In the genomic region with DNA sequence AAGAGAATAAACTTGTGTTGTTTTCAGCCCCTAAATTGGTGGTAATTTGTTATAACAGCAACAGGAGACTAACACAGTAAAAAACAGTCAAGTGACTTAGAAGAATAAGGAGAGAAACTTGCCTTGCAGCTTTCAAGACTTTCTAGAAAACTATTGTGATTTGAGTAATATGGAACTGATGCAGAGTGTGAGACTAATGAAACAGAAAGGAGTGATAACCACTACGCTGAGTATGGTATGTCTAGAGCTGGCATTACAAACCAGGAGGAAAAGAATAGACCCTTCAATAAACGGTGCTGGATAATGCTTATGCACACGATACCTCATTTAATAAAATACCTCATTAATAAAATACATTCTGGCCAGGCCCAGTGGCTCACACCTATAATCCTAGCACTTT, we compare ENCODE assay signal across 22 cellular contexts.
DNase-seq lines count a peak whose midpoint lies in the region; ATAC-seq, FAIRE-seq and TF ChIP-seq lines count a peak whose summit lies in the region.
"Had no signal": no experiment of that assay in that cellular context is flagged by ENCODE, and none has a peak within 500 bp of the region (broad histone marks: within the 10 kb centered on the region; RNA-seq: fewer than 3 reads in every experiment).

No MANE protein-coding gene starts in this region.

- no peak overlapping the region for H3K9ac ChIP-seq in K562 (ENCODE audit: insufficient read depth in 1 of 2, low read depth in 2 of 2, low read length in 2 of 2)
- H3K9ac ChIP-seq: BLaER1, KMS-11 had no signal

- H3K27me3 ChIP-seq in K562 (ENCODE audit: control insufficient read depth in 2 of 2, insufficient read depth in 2 of 2, low read length in 2 of 2) = no peaks in the 10 kb centered on the region
- H3K27me3 ChIP-seq: BLaER1 had no signal

- no peaks in the 10 kb centered on the region for H3K27me3 Mint-ChIP-seq in activated T-cell treated with anti-CD3 and anti-CD28 coated beads, Interleukin-2, amount 50 U/mL, for 72 hours (ENCODE audit: low read depth)
- H3K27me3 Mint-ChIP-seq: CD4-positive, CD25-positive, alpha-beta regulatory T cell; T-cell had no signal

- no peaks in the 10 kb centered on the region for H3K36me3 ChIP-seq in K562 (ENCODE audit: control insufficient read depth, insufficient read depth, low read length)
- H3K36me3 ChIP-seq: BLaER1 had no signal

- H3K9me3 Mint-ChIP-seq in activated T-cell treated with anti-CD3 and anti-CD28 coated beads, Interleukin-2, amount 50 U/mL, for 72 hours = peaks cover 3 to 5% of the 10 kb centered on the region in 2 donors

- H3K36me3 Mint-ChIP-seq in activated T-cell treated with anti-CD3 and anti-CD28 coated beads, Interleukin-2, amount 50 U/mL, for 72 hours (ENCODE audit: insufficient read depth in 2 of 2) = peaks cover 0 to 4% of the 10 kb centered on the region in 2 donors
- H3K36me3 Mint-ChIP-seq: CD4-positive, CD25-positive, alpha-beta regulatory T cell; T-cell had no signal

- TF ChIP-seq EP300 in K562 (IDR thresholded peaks at IDR 0.05; ENCODE audit: low read length) = no peak

- H3K27ac ChIP-seq in K562 (ENCODE audit: extremely low read depth, low read depth, low read length) = no peak overlapping the region
- H3K27ac ChIP-seq: BLaER1, KMS-11 had no signal

- H3K4me1 Mint-ChIP-seq in activated T-cell treated with anti-CD3 and anti-CD28 coated beads, Interleukin-2, amount 50 U/mL, for 72 hours (ENCODE audit: low read depth) = peaks cover 17% of the 10 kb centered on the region

- ATAC-seq in activated T-cell treated with anti-CD3 and anti-CD28 coated beads, Interleukin-2, amount 50 U/mL, for 72 hours (replicated peaks in 1 of 2) = peak; percentile 58 to 63
- ATAC-seq in HG02870 (IDR thresholded peaks at IDR 0.05; ENCODE audit: unreplicated experiment) = peak; percentile 80
- ATAC-seq in K562 = no peak
- ATAC-seq in HG03159 (IDR thresholded peaks at IDR 0.05; ENCODE audit: unreplicated experiment) = no peak
- ATAC-seq: T-cell had no signal

- H3K9me1 ChIP-seq in K562 (ENCODE audit: control insufficient read depth, insufficient read depth, low read length) = no peaks in the 10 kb centered on the region

- BruUV-seq in K562 (replicated peaks; lab: Mats Ljungman, UMichigan) = no TSS peak

- no peak for TF ChIP-seq POLR2A in K562 (conservative IDR thresholded peaks at IDR 0.05)

- no peak overlapping the region for H3K27ac Mint-ChIP-seq in activated T-cell treated with anti-CD3 and anti-CD28 coated beads, Interleukin-2, amount 50 U/mL, for 72 hours
- H3K27ac Mint-ChIP-seq: T-cell had no signal

- no peak for FAIRE-seq in K562 (lab: Jason Lieb, UNC)
- FAIRE-seq: A204.1 had no signal

- CTCF ChIA-PET in K562 (lab: Yijun Ruan, JAX; ENCODE audit: low intra/inter-chr PET ratio) = no interaction called here

- no peak overlapping the region for H3K4me2 ChIP-seq in K562 (ENCODE audit: insufficient read depth, low read length)
- H3K4me2 ChIP-seq: BLaER1, KMS-11 had no signal

- WGBS in K562 (ENCODE audit: insufficient coverage, low coverage, missing lambda C conversion rate) = 53% methylated on average over 3 of the region's 3 CpGs

- in situ Hi-C loops in K562 (cut with MboI) = loop anchor here (25.0 kb wide), 2 partner anchors 336 to 561 kb away; no protein-coding TSS in a partner anchor

- DNase-seq in activated T-cell treated with anti-CD3 and anti-CD28 coated beads, Interleukin-2, amount 50 U/mL, for 72 hours = no peak
- DNase-seq in activated T-cell treated with anti-CD3 and anti-CD28 coated beads, Interleukin-2, amount 50 U/mL, for 48 hours = no peak
- DNase-seq in K562 (ENCODE audit: extremely low read depth in 1 of 4, low spot score in 3 of 4) (no peak), NOMO-1 (lab: John Stamatoyannopoulos, UW; ENCODE audit: unreplicated experiment in 2 of 2) (no peak), activated gamma-delta T cell (lab: John Stamatoyannopoulos, UW) (no peak)
- DNase-seq: CD4-positive, CD25-positive, alpha-beta regulatory T cell; DMS153; IMR-90; NCI-H1048; NCI-H1417 treated with DMSO at 0.1 percent for 48 hours; NCI-H187 treated with DMSO at 0.1 percent for 48 hours; NCI-H2107; NCI-H524; NCI-H774; Right ventricle myocardium superior; RPMI8226; T-cell had no signal

- TF ChIP-seq CTCF in K562 (IDR thresholded peaks at IDR 0.05 in 2 of 3, conservative IDR thresholded peaks at IDR 0.05 in 1 of 3; ENCODE audit: insufficient read depth in 2 of 3, low read depth in 1 of 3, low read length in 3 of 3) = no peak

- POLR2A ChIA-PET in K562 (lab: Yijun Ruan, JAX) = no interaction called here

- H3K4me3 Mint-ChIP-seq in activated T-cell treated with anti-CD3 and anti-CD28 coated beads, Interleukin-2, amount 50 U/mL, for 72 hours = no peak overlapping the region
- H3K4me3 Mint-ChIP-seq: CD4-positive, CD25-positive, alpha-beta regulatory T cell; T-cell had no signal

- TF ChIP-seq RAD21 in K562 (CRISPR knock-in tag; conservative IDR thresholded peaks at IDR 0.05 in 1 of 2, IDR thresholded peaks at IDR 0.05 in 1 of 2) = no peak

- H3K79me2 ChIP-seq in K562 (ENCODE audit: control insufficient read depth, insufficient read depth, low read length) = no peaks in the 10 kb centered on the region

- H3K4me1 ChIP-seq in K562 (replicated peaks in 1 of 2; ENCODE audit: control insufficient read depth in 2 of 2, insufficient read depth in 2 of 2, low read length in 2 of 2) = no peaks in the 10 kb centered on the region

- no peaks in the 10 kb centered on the region; the same call in 1 of the 2 replicates for H3K9me3 ChIP-seq in K562 (replicated peaks; ENCODE audit: control insufficient read depth, insufficient read depth, low read depth, low read length)
- H3K9me3 ChIP-seq: BLaER1 had no signal

- H4K20me1 ChIP-seq in K562 (replicated peaks; ENCODE audit: control insufficient read depth, insufficient read depth, low read length) = no peaks in the 10 kb centered on the region
- H4K20me1 ChIP-seq: BLaER1 had no signal

- peak overlapping the region; percentile 6; the same call in 1 of the 2 replicates for H2AFZ ChIP-seq in K562 (ENCODE audit: low read depth, low read length)

- intact Hi-C loops in K562 (cut with micrococcal nuclease) = no loop called here

- H3K4me3 ChIP-seq in K562 = no peak overlapping the region
- H3K4me3 ChIP-seq: BLaER1 had no signal

TF ChIP-seq in K562, 482 proteins besides CTCF, POLR2A, EP300 and RAD21:
- TF ChIP-seq, protein P1, sequence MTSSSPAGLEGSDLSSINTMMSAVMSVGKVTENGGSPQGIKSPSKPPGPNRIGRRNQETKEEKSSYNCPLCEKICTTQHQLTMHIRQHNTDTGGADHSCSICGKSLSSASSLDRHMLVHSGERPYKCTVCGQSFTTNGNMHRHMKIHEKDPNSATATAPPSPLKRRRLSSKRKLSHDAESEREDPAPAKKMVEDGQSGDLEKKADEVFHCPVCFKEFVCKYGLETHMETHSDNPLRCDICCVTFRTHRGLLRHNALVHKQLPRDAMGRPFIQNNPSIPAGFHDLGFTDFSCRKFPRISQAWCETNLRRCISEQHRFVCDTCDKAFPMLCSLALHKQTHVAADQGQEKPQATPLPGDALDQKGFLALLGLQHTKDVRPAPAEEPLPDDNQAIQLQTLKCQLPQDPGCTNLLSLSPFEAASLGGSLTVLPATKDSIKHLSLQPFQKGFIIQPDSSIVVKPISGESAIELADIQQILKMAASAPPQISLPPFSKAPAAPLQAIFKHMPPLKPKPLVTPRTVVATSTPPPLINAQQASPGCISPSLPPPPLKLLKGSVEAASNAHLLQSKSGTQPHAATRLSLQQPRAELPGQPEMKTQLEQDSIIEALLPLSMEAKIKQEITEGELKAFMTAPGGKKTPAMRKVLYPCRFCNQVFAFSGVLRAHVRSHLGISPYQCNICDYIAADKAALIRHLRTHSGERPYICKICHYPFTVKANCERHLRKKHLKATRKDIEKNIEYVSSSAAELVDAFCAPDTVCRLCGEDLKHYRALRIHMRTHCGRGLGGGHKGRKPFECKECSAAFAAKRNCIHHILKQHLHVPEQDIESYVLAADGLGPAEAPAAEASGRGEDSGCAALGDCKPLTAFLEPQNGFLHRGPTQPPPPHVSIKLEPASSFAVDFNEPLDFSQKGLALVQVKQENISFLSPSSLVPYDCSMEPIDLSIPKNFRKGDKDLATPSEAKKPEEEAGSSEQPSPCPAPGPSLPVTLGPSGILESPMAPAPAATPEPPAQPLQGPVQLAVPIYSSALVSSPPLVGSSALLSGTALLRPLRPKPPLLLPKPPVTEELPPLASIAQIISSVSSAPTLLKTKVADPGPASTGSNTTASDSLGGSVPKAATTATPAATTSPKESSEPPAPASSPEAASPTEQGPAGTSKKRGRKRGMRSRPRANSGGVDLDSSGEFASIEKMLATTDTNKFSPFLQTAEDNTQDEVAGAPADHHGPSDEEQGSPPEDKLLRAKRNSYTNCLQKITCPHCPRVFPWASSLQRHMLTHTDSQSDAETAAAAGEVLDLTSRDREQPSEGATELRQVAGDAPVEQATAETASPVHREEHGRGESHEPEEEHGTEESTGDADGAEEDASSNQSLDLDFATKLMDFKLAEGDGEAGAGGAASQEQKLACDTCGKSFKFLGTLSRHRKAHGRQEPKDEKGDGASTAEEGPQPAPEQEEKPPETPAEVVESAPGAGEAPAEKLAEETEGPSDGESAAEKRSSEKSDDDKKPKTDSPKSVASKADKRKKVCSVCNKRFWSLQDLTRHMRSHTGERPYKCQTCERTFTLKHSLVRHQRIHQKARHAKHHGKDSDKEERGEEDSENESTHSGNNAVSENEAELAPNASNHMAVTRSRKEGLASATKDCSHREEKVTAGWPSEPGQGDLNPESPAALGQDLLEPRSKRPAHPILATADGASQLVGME (CRISPR knock-in tag; IDR thresholded peaks at IDR 0.05) = no peak

Comparison
In these comparisons a context has a peak if more than half of its experiments do, and no peak if none do; other contexts are left out.
1. ATAC-seq: peak in activated T-cell treated with anti-CD3 and anti-CD28 coated beads, Interleukin-2, amount 50 U/mL, for 72 hours (2 of 2) and HG02870 (single experiment); none in K562 (single experiment) and HG03159 (single experiment).